Comparison of ENCODE assay signal across 8 cellular contexts in the genomic region with DNA sequence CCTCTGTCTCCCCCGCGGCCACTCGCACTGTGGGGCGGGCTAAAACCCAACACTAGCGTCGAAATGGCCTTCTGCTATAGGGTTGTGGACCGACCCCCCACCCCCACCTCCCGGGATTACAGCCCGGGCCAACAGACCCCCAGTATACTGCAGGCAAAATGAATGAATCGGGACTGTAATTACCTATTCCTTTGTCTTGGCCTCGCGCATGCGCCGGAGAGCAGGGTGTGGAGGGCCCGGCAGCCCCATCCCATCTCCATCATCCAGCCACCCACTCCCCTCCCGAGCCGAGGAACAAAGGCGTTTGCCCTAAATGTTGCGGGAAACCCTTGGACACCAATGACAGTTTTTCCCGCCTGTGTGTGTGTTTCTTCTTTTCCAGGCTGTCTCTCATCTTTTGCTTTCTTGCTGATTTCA. TPM values are rescaled to one million over a fixed set of nuclear protein-coding genes. Genes with fewer than 3 reads are reported as not detected.
DNase-seq lines count a peak whose midpoint lies in the region; ATAC-seq and TF ChIP-seq lines count a peak whose summit lies in the region.

No MANE protein-coding gene starts in this region.

- H3K36me3 Mint-ChIP-seq in endothelial cell (ENCODE audit: low read depth, unreplicated experiment) (peaks cover 8% of the 10 kb centered on the region), neural crest cell (ENCODE audit: low read depth) (peaks cover 3% of the 10 kb centered on the region)

- no peaks in the 10 kb centered on the region for H3K36me3 ChIP-seq in GM06990 (ENCODE audit: control insufficient read depth, insufficient read depth, low read length)
- no peaks in the 10 kb centered on the region for H3K36me3 ChIP-seq in HAP-1 (replicated peaks)

- H3K4me1 ChIP-seq in HAP-1 = peaks cover 58% of the 10 kb centered on the region

- peaks cover 14% of the 10 kb centered on the region for H3K27me3 Mint-ChIP-seq in endothelial cell (ENCODE audit: unreplicated experiment)
- peaks cover 16% of the 10 kb centered on the region for H3K27me3 Mint-ChIP-seq in neural crest cell (ENCODE audit: low read depth)

- H3K27me3 ChIP-seq in GM06990 (replicated peaks; ENCODE audit: control insufficient read depth, insufficient read depth, low read length) = no peaks in the 10 kb centered on the region
- H3K27me3 ChIP-seq in HAP-1 (ENCODE audit: low read depth) = no peaks in the 10 kb centered on the region

- in situ Hi-C loops in HAP-1 (cut with MboI; ENCODE audit: low sequenced_read_pairs) = loop anchor here (5.0 to 25.0 kb wide), 3 partner anchors 757 to 1088 kb away; a partner anchor contains a TSS

- ATAC-seq in HG02973 (IDR thresholded peaks at IDR 0.05; ENCODE audit: unreplicated experiment) = no peak

- H3K4me3 Mint-ChIP-seq in endothelial cell (ENCODE audit: unreplicated experiment) (peak overlapping the region; percentile 95), neural crest cell (peak overlapping the region; percentile 99)

- H3K9me3 Mint-ChIP-seq in endothelial cell (ENCODE audit: unreplicated experiment) (no peaks in the 10 kb centered on the region), neural crest cell (no peaks in the 10 kb centered on the region)

- H3K4me1 Mint-ChIP-seq in endothelial cell (ENCODE audit: unreplicated experiment) = peaks cover 17% of the 10 kb centered on the region
- peaks cover 43% of the 10 kb centered on the region for H3K4me1 Mint-ChIP-seq in neural crest cell

- H3K27ac Mint-ChIP-seq in endothelial cell (ENCODE audit: unreplicated experiment) (peak overlapping the region; percentile 70), neural crest cell (ENCODE audit: unreplicated experiment) (peak overlapping the region; percentile 99)

- no peaks in the 10 kb centered on the region for H3K9me3 ChIP-seq in HAP-1

- DNase-seq in GM06990 (ENCODE audit: extremely low read depth, insufficient read length) = peak; percentile 61
- peak; percentile 52 to 79 for DNase-seq in HAP-1 (ENCODE audit: low spot score in 2 of 2)
- DNase-seq in NCI-H526 (lab: John Stamatoyannopoulos, UW) = peak; percentile 68 to 83
- DNase-seq in endothelial cell (ENCODE audit: low spot score) = peak; percentile 53
- DNase-seq in neural crest cell (ENCODE audit: low read depth, low spot score) = peak; percentile 51
- no peak for DNase-seq in NCI-H2171 (lab: John Stamatoyannopoulos, UW)
- no peak for DNase-seq in ureter (ENCODE audit: low spot score)

- no peak for TF ChIP-seq CTCF in GM06990 (IDR thresholded peaks at IDR 0.05; ENCODE audit: insufficient read depth, low read length, poor library complexity, severe bottlenecking)
- no peak for TF ChIP-seq CTCF in endothelial cell (IDR thresholded peaks at IDR 0.05; ENCODE audit: unreplicated experiment)
- no peak for TF ChIP-seq CTCF in neural crest cell (conservative IDR thresholded peaks at IDR 0.05)

- H3K4me3 ChIP-seq in GM06990 (replicated peaks; ENCODE audit: low read depth, low read length) (peak overlapping the region; percentile 65), HAP-1 (peak overlapping the region; percentile 65)

RNA-seq across cellular contexts. Expression of a gene that starts 1.6 kb away (rescaled TPM):
- total RNA-seq in endothelial cell (ENCODE audit: unreplicated experiment) = 95.2 TPM
- 99.5 and 100 TPM in 2 replicates for total RNA-seq in neural crest cell
- 77.8 TPM for total RNA-seq in ureter

Comparison
In these comparisons a context has a peak if more than half of its experiments do, and no peak if none do; other contexts are left out.
1. DNase-seq: peak in GM06990 (single experiment), HAP-1 (2 of 2), NCI-H526 (2 of 2), endothelial cell (single experiment) and neural crest cell (single experiment); none in NCI-H2171 (single experiment) and ureter (single experiment).